ENCODE assay signal across 10 cellular contexts in genomic region chrY:7272556-7273195, GRCh38.
DNase-seq lines count a peak whose midpoint lies in the region; ATAC-seq, FAIRE-seq and TF ChIP-seq lines count a peak whose summit lies in the region.
"Had no signal": no experiment of that assay in that cellular context is flagged by ENCODE, and none has a peak within 500 bp of the region (broad histone marks: within the 10 kb centered on the region; RNA-seq: fewer than 3 reads in every experiment).

No MANE protein-coding gene starts in this region.

- FAIRE-seq in bronchial epithelial cell (lab: Jason Lieb, UNC) = no peak

- peak overlapping the region in 6 of 10 donors; percentile 91 to 99 (median 92) for H3K4me3 Mint-ChIP-seq in naive thymus-derived CD8-positive, alpha-beta T cell

- in situ Hi-C loops in GM13976 (cut with MboI; ENCODE audit: low sequenced_read_pairs, unreplicated experiment) = no loop called here

- ATAC-seq in naive thymus-derived CD8-positive, alpha-beta T cell = no peak

- peak overlapping the region in 5 of 10 donors; percentile 91 to 97 (median 97) for H3K27ac Mint-ChIP-seq in naive thymus-derived CD8-positive, alpha-beta T cell

- H3K4me1 Mint-ChIP-seq in naive thymus-derived CD8-positive, alpha-beta T cell = peaks cover 21 to 28% (median 25%) of the 10 kb centered on the region in 4 donors

- TF ChIP-seq POLR2A in uterus (IDR thresholded peaks at IDR 0.05) = no peak

- no peaks in the 10 kb centered on the region for H3K9me3 Mint-ChIP-seq in naive thymus-derived CD8-positive, alpha-beta T cell

- intact Hi-C loops in posterior vena cava (cut with DNase I) = no loop called here
- intact Hi-C loops in uterus (cut with DNase I; ENCODE audit: low total_unique reads) = no loop called here

- no peaks in the 10 kb centered on the region for H3K4me1 ChIP-seq in uterus
- H3K4me1 ChIP-seq: gastrocnemius medialis, upper lobe of left lung had no signal

- no peak for TF ChIP-seq CTCF in GM13976 (IDR thresholded peaks at IDR 0.05; ENCODE audit: borderline replicate concordance, control extremely low read depth, extremely low read depth, insufficient read depth, missing control alignments)
- TF ChIP-seq CTCF in bronchial epithelial cell (IDR thresholded peaks at IDR 0.05; ENCODE audit: insufficient read depth, low read length, severe bottlenecking) = peak; percentile 61
- TF ChIP-seq CTCF in uterus (IDR thresholded peaks at IDR 0.05) = no peak

- POLR2A ChIA-PET in naive thymus-derived CD8-positive, alpha-beta T cell (lab: Charles Lee) = interaction anchor here (0.6 to 5.0 kb wide), 13 partner anchors 10 to 173 kb away, joined by 3 to 38 read pairs (median 4); no protein-coding TSS in a partner anchor

- H3K27me3 ChIP-seq in bronchial epithelial cell (ENCODE audit: control insufficient read depth, insufficient read depth, low read length) (no peaks in the 10 kb centered on the region), uterus (no peaks in the 10 kb centered on the region)
- H3K27me3 ChIP-seq: gastrocnemius medialis, upper lobe of left lung had no signal

- H3K4me3 ChIP-seq in bronchial epithelial cell (ENCODE audit: low read depth, low read length) (no peak overlapping the region), uterus (no peak overlapping the region)

- H3K36me3 ChIP-seq in bronchial epithelial cell (ENCODE audit: control insufficient read depth, insufficient read depth, low read length) (no peaks in the 10 kb centered on the region), uterus (no peaks in the 10 kb centered on the region)
- H3K36me3 ChIP-seq: gastrocnemius medialis, upper lobe of left lung had no signal

- no peak overlapping the region for H3K27ac ChIP-seq in uterus

- no peaks in the 10 kb centered on the region for H3K27me3 Mint-ChIP-seq in naive thymus-derived CD8-positive, alpha-beta T cell

- peaks cover 0 to 10% (median 0%) of the 10 kb centered on the region in 3 donors for H3K36me3 Mint-ChIP-seq in naive thymus-derived CD8-positive, alpha-beta T cell

- peak; percentile 22 for DNase-seq in GM13976 (ENCODE audit: low spot score)
- DNase-seq in NCI-H2171 (lab: John Stamatoyannopoulos, UW) = peak; percentile 39
- peak; percentile 39 for DNase-seq in bronchial epithelial cell (ENCODE audit: low read depth)
- DNase-seq in naive thymus-derived CD8-positive, alpha-beta T cell = peak in 7 of 10 donors; percentile 41 to 75 (median 59)
- no peak for DNase-seq in posterior vena cava (ENCODE audit: low spot score)
- DNase-seq in NOMO-1 (lab: John Stamatoyannopoulos, UW; ENCODE audit: unreplicated experiment in 2 of 2) = no peak
- no peak for DNase-seq in uterus
- no peak for DNase-seq in NCI-H146 treated with DMSO at 0.1 percent for 48 hours (lab: John Stamatoyannopoulos, UW; ENCODE audit: unreplicated experiment)

- H3K9me3 ChIP-seq in uterus = no peaks in the 10 kb centered on the region
- H3K9me3 ChIP-seq: gastrocnemius medialis, upper lobe of left lung had no signal

Comparison
In these comparisons a context has a peak if more than half of its experiments do, and no peak if none do; other contexts are left out.
1. DNase-seq: peak in GM13976 (single experiment), NCI-H2171 (single experiment), bronchial epithelial cell (single experiment) and naive thymus-derived CD8-positive, alpha-beta T cell (7 of 10); none in posterior vena cava (single experiment), NOMO-1 (0 of 2), uterus (0 of 2) and NCI-H146 treated with DMSO at 0.1 percent for 48 hours (single experiment).